8 cellular contexts compared by ENCODE assay signal in the genomic region with DNA sequence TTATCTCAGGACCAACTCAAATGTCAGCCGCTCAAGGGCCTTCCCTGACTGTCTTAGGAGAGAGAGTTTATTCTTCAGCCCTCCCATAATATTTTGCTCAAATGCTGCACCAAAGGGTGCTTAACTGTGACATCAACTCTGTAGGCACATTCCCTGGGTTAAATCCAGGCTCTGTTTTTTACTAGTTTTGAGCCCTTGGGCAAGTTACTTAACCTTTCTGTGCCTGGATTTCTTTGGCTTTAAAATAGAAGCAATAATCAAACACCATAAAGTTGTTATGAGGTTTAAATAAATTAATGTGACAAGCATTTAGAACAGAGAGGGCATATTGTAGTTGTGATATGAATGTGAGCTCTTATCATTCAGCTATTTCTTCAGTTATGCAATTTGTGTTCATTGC.
"Had no signal": no experiment of that assay in that cellular context is flagged by ENCODE, and none has a peak within 500 bp of the region (broad histone marks: within the 10 kb centered on the region; RNA-seq: fewer than 3 reads in every experiment).

No MANE protein-coding gene starts in this region.

- FAIRE-seq: G401.6, GM12878, GM12891, GM12892, GM18507, GM19239 had no signal

- ATAC-seq: GM12878 had no signal

- DNase-seq: GDM1, GF-D8 had no signal

- H3K4me3 ChIP-seq: GM12878 had no signal
